ENCODE assay signal across 14 cellular contexts in genomic region chr10:19958787-19959186, GRCh38.
A peak's percentile ranks its signal among the peaks of the same experiment; 100 is the strongest.
DNase-seq lines count a peak whose midpoint lies in the region; ATAC-seq, FAIRE-seq and TF ChIP-seq lines count a peak whose summit lies in the region.
"Had no signal": no experiment of that assay in that cellular context is flagged by ENCODE, and none has a peak within 500 bp of the region (broad histone marks: within the 10 kb centered on the region; RNA-seq: fewer than 3 reads in every experiment).

No MANE protein-coding gene starts in this region.

- H3K36me3 ChIP-seq in H1 (ENCODE audit: control insufficient read depth in 2 of 4, insufficient read depth in 4 of 4, low read length in 3 of 4) (no peaks in the 10 kb centered on the region; a peak in 1 of 8 replicates), gastroesophageal sphincter (no peaks in the 10 kb centered on the region)
- H3K36me3 ChIP-seq in CD8-positive, alpha-beta T cell (ENCODE audit: insufficient read depth, low read length) = no peaks in the 10 kb centered on the region

- H3K4me3 ChIP-seq in H1 (ENCODE audit: extremely low read depth in 1 of 4, insufficient read depth in 2 of 4, low read depth in 3 of 4, low read length in 4 of 4) = no peak overlapping the region
- H3K4me3 ChIP-seq in CD8-positive, alpha-beta T cell (ENCODE audit: low read depth, low read length) = no peak overlapping the region
- H3K4me3 ChIP-seq in gastroesophageal sphincter = no peak overlapping the region

- H3K36me3 Mint-ChIP-seq in CD8-positive, alpha-beta T cell = no peaks in the 10 kb centered on the region
- H3K36me3 Mint-ChIP-seq in activated CD4-positive, alpha-beta T cell treated with anti-CD3 and anti-CD28 coated beads, Interleukin-2, amount 10 ng/mL, durations not matched to agents 7 days and 5 days (ENCODE audit: low read depth) = no peaks in the 10 kb centered on the region

- no peak overlapping the region for H2AFZ ChIP-seq in H1 (ENCODE audit: low read length)

- H4K20me1 ChIP-seq in H1 (replicated peaks in 1 of 2; ENCODE audit: control insufficient read depth in 1 of 2, insufficient read depth in 2 of 2, low read length in 2 of 2) = no peaks in the 10 kb centered on the region

- no peaks in the 10 kb centered on the region for H3K27me3 ChIP-seq in H1 (replicated peaks in 1 of 4; ENCODE audit: control insufficient read depth in 3 of 4, extremely low read depth in 1 of 4, insufficient read depth in 3 of 4, low read length in 3 of 4)
- H3K27me3 ChIP-seq in CD8-positive, alpha-beta T cell (ENCODE audit: insufficient read depth, low read length) = no peaks in the 10 kb centered on the region
- no peaks in the 10 kb centered on the region for H3K27me3 ChIP-seq in gastroesophageal sphincter

- H3K23me2 ChIP-seq in H1 (ENCODE audit: low read depth, low read length) = no peaks in the 10 kb centered on the region

- no peaks in the 10 kb centered on the region for H3K27me3 Mint-ChIP-seq in CD8-positive, alpha-beta T cell (ENCODE audit: low read depth)
- H3K27me3 Mint-ChIP-seq in activated CD4-positive, alpha-beta T cell treated with anti-CD3 and anti-CD28 coated beads, Interleukin-2, amount 10 ng/mL, durations not matched to agents 7 days and 5 days = no peaks in the 10 kb centered on the region
- H3K27me3 Mint-ChIP-seq: activated T-helper 17 cell treated with anti-CD3 and anti-CD28 coated beads, Interleukin-2, amount 50 U/mL, for 72 hours; B cell; stimulated activated naive CD8-positive, alpha-beta T cell treated with anti-CD3 and anti-CD28 coated beads, Interleukin-15, Interleukin-2, amounts not matched to agents 100 ng/mL and 50 ng/mL, for 24 hours had no signal

- H3K4me1 ChIP-seq in H1 (replicated peaks in 1 of 4; ENCODE audit: control insufficient read depth in 3 of 4, insufficient read depth in 4 of 4, low read length in 3 of 4) = peaks cover 0 to 9% (median 3%) of the 10 kb centered on the region in 4 experiments; a peak in 3 of 7 replicates
- no peaks in the 10 kb centered on the region for H3K4me1 ChIP-seq in CD8-positive, alpha-beta T cell (ENCODE audit: insufficient read depth, low read length)
- H3K4me1 ChIP-seq in gastroesophageal sphincter = no peaks in the 10 kb centered on the region

- no peak overlapping the region for H3K18ac ChIP-seq in H1 (ENCODE audit: extremely low read depth, low read length)

- no peaks in the 10 kb centered on the region for H3K4me1 Mint-ChIP-seq in CD8-positive, alpha-beta T cell (ENCODE audit: low read depth)
- H3K4me1 Mint-ChIP-seq in activated CD4-positive, alpha-beta T cell treated with anti-CD3 and anti-CD28 coated beads, Interleukin-2, amount 10 ng/mL, durations not matched to agents 7 days and 5 days = no peaks in the 10 kb centered on the region
- H3K4me1 Mint-ChIP-seq: activated T-helper 17 cell treated with anti-CD3 and anti-CD28 coated beads, Interleukin-2, amount 50 U/mL, for 72 hours; B cell had no signal

- H2BK20ac ChIP-seq in H1 (ENCODE audit: low read length) = no peak overlapping the region

- TF ChIP-seq EP300 in H1 (IDR thresholded peaks at IDR 0.05; ENCODE audit: borderline replicate concordance in 1 of 2, low read depth in 2 of 2, low read length in 2 of 2) (no peak), gastroesophageal sphincter (IDR thresholded peaks at IDR 0.05) (no peak)

- CTCF ChIA-PET in H1 (lab: Charles Lee; ENCODE audit: partially characterized antibody) = interaction anchor here (0.6 to 0.7 kb wide), 2 partner anchors 38 to 569 kb away, joined by 3 read pairs; no protein-coding TSS in a partner anchor
- CTCF ChIA-PET in CD8-positive, alpha-beta T cell (lab: Charles Lee) = no interaction called here
- CTCF ChIA-PET in activated CD4-positive, alpha-beta T cell treated with anti-CD3 and anti-CD28 coated beads, Interleukin-2, amount 10 ng/mL, durations not matched to agents 7 days and 5 days (lab: Charles Lee) = no interaction called here

- H3K4me3 Mint-ChIP-seq in CD8-positive, alpha-beta T cell = no peak overlapping the region
- no peak overlapping the region for H3K4me3 Mint-ChIP-seq in activated CD4-positive, alpha-beta T cell treated with anti-CD3 and anti-CD28 coated beads, Interleukin-2, amount 10 ng/mL, durations not matched to agents 7 days and 5 days
- H3K4me3 Mint-ChIP-seq: activated T-helper 17 cell treated with anti-CD3 and anti-CD28 coated beads, Interleukin-2, amount 50 U/mL, for 72 hours; B cell; stimulated activated naive CD8-positive, alpha-beta T cell treated with anti-CD3 and anti-CD28 coated beads, Interleukin-15, Interleukin-2, amounts not matched to agents 100 ng/mL and 50 ng/mL, for 24 hours had no signal

- TF ChIP-seq RAD21 in H1 (IDR thresholded peaks at IDR 0.05 in 1 of 2, conservative IDR thresholded peaks at IDR 0.05 in 1 of 2; ENCODE audit: low read depth in 2 of 2, low read length in 2 of 2) = no peak

- intact Hi-C loops in CD8-positive, alpha-beta T cell (cut with DNase I, micrococcal nuclease) = no loop called here

- H3K9me3 ChIP-seq in H1 (ENCODE audit: insufficient read depth in 2 of 2, low read depth in 1 of 2, low read length in 1 of 2) (no peaks in the 10 kb centered on the region), gastroesophageal sphincter (no peaks in the 10 kb centered on the region)
- H3K9me3 ChIP-seq in CD8-positive, alpha-beta T cell (ENCODE audit: low read length) = no peaks in the 10 kb centered on the region

- H3K9me3 Mint-ChIP-seq in CD8-positive, alpha-beta T cell = no peaks in the 10 kb centered on the region
- no peaks in the 10 kb centered on the region for H3K9me3 Mint-ChIP-seq in activated CD4-positive, alpha-beta T cell treated with anti-CD3 and anti-CD28 coated beads, Interleukin-2, amount 10 ng/mL, durations not matched to agents 7 days and 5 days
- H3K9me3 Mint-ChIP-seq: activated T-helper 17 cell treated with anti-CD3 and anti-CD28 coated beads, Interleukin-2, amount 50 U/mL, for 72 hours; stimulated activated naive CD8-positive, alpha-beta T cell treated with anti-CD3 and anti-CD28 coated beads, Interleukin-15, Interleukin-2, amounts not matched to agents 100 ng/mL and 50 ng/mL, for 24 hours had no signal

- H3K79me1 ChIP-seq in H1 (ENCODE audit: low read depth, low read length) = no peaks in the 10 kb centered on the region; the same call in 1 of the 2 replicates

- H3K23ac ChIP-seq in H1 (ENCODE audit: insufficient read length) = no peak overlapping the region

- H3K27ac Mint-ChIP-seq in CD8-positive, alpha-beta T cell = no peak overlapping the region
- no peak overlapping the region for H3K27ac Mint-ChIP-seq in activated CD4-positive, alpha-beta T cell treated with anti-CD3 and anti-CD28 coated beads, Interleukin-2, amount 10 ng/mL, durations not matched to agents 7 days and 5 days
- H3K27ac Mint-ChIP-seq: activated T-helper 17 cell treated with anti-CD3 and anti-CD28 coated beads, Interleukin-2, amount 50 U/mL, for 72 hours; B cell; stimulated activated naive CD8-positive, alpha-beta T cell treated with anti-CD3 and anti-CD28 coated beads, Interleukin-15, Interleukin-2, amounts not matched to agents 100 ng/mL and 50 ng/mL, for 24 hours had no signal

- POLR2A ChIA-PET in H1 (lab: Charles Lee; ENCODE audit: partially characterized antibody) = no interaction called here
- POLR2A ChIA-PET in CD8-positive, alpha-beta T cell (lab: Charles Lee) = no interaction called here
- POLR2A ChIA-PET in activated CD4-positive, alpha-beta T cell treated with anti-CD3 and anti-CD28 coated beads, Interleukin-2, amount 10 ng/mL, durations not matched to agents 7 days and 5 days (lab: Charles Lee) = no interaction called here

- no peak overlapping the region for H4K8ac ChIP-seq in H1 (ENCODE audit: extremely low read depth, insufficient read depth, low read length)

- no peak overlapping the region for H2AK5ac ChIP-seq in H1 (ENCODE audit: low read depth, low read length)

- H2BK12ac ChIP-seq in H1 (ENCODE audit: low read depth, low read length) = no peak overlapping the region

- H2BK5ac ChIP-seq in H1 (ENCODE audit: low read depth, low read length) = no peak overlapping the region

- no peak overlapping the region for H3K27ac ChIP-seq in H1 (ENCODE audit: low read depth, low read length)
- H3K27ac ChIP-seq in CD8-positive, alpha-beta T cell (ENCODE audit: low read depth, low read length) = no peak overlapping the region
- H3K27ac ChIP-seq in gastroesophageal sphincter = no peak overlapping the region

- no peak overlapping the region for H3K9ac ChIP-seq in H1 (replicated peaks in 1 of 4; ENCODE audit: extremely low read depth in 1 of 4, low read depth in 3 of 4, low read length in 3 of 4)

- no peak overlapping the region for H4K91ac ChIP-seq in H1 (replicated peaks; ENCODE audit: insufficient read length, low read length)

- peak; percentile 97 for ATAC-seq in GM18505 (IDR thresholded peaks at IDR 0.05; ENCODE audit: unreplicated experiment)
- ATAC-seq in GM21381 (IDR thresholded peaks at IDR 0.05; ENCODE audit: unreplicated experiment) = peak; percentile 98
- ATAC-seq in HG03066 (IDR thresholded peaks at IDR 0.05; ENCODE audit: low read depth, unreplicated experiment) = peak; percentile 94
- no peak for ATAC-seq in CD8-positive, alpha-beta T cell
- ATAC-seq in gastroesophageal sphincter = no peak
- ATAC-seq: activated T-helper 17 cell treated with anti-CD3 and anti-CD28 coated beads, Interleukin-2, amount 50 U/mL, for 72 hours had no signal

- H3K79me2 ChIP-seq in H1 (ENCODE audit: control insufficient read depth in 1 of 2, insufficient read depth in 2 of 2, low read length in 2 of 2) = peaks cover 0 to 40% of the 10 kb centered on the region in 2 experiments; a peak in 3 of 4 replicates

- no peak for DNase-seq in H1 (ENCODE audit: low read depth in 1 of 2, low spot score in 2 of 2)
- DNase-seq in activated T-cell treated with anti-CD3 and anti-CD28 coated beads, Interleukin-2, amount 50 U/mL, for 48 hours = no peak
- no peak for DNase-seq in CD8-positive, alpha-beta T cell
- DNase-seq in activated CD4-positive, alpha-beta T cell treated with anti-CD3 and anti-CD28 coated beads, Interleukin-2, amount 10 ng/mL, durations not matched to agents 7 days and 5 days = no peak
- DNase-seq: NCI-H1105 treated with DMSO at 0.1 percent for 48 hours, T-helper 9 cell had no signal

- no peak overlapping the region for H3K4ac ChIP-seq in H1 (replicated peaks; ENCODE audit: insufficient read length, low read depth, low read length)

- no peak overlapping the region for H3K56ac ChIP-seq in H1 (replicated peaks; ENCODE audit: insufficient read length, low read depth, low read length)

- H3K14ac ChIP-seq in H1 (ENCODE audit: insufficient read length) = no peak overlapping the region

- peak; percentile 60 for FAIRE-seq in H1 (lab: Jason Lieb, UNC)
- FAIRE-seq: colon had no signal

- H2BK15ac ChIP-seq in H1 (ENCODE audit: low read length) = no peak overlapping the region

- no peak overlapping the region for H3K4me2 ChIP-seq in H1 (ENCODE audit: insufficient read depth in 1 of 2, low read depth in 2 of 2, low read length in 2 of 2)

- TF ChIP-seq CTCF in H1 (IDR thresholded peaks at IDR 0.05; ENCODE audit: control extremely low read depth in 1 of 3, insufficient read depth in 1 of 3, low read depth in 1 of 3, low read length in 3 of 3) (no peak), gastroesophageal sphincter (IDR thresholded peaks at IDR 0.05) (no peak)
- TF ChIP-seq CTCF in CD8-positive, alpha-beta T cell (IDR thresholded peaks at IDR 0.05) = no peak

- no peak for TF ChIP-seq POLR2A in GM18505 (IDR thresholded peaks at IDR 0.05; ENCODE audit: borderline replicate concordance, extremely low read depth, insufficient read depth, insufficient read length)
- TF ChIP-seq POLR2A in H1 (IDR thresholded peaks at IDR 0.05; ENCODE audit: control extremely low read depth in 1 of 2, low read depth in 2 of 2, low read length in 2 of 2) = no peak
- no peak for TF ChIP-seq POLR2A in gastroesophageal sphincter (IDR thresholded peaks at IDR 0.05)

- no peak overlapping the region for H4K5ac ChIP-seq in H1 (ENCODE audit: insufficient read length, low read depth, low read length)

- no peak overlapping the region for H2BK120ac ChIP-seq in H1 (replicated peaks; ENCODE audit: low read depth, low read length)

Comparison
In these comparisons a context has a peak if more than half of its experiments do, and no peak if none do; other contexts are left out.
1. ATAC-seq: peak in GM18505 (single experiment), GM21381 (single experiment) and HG03066 (single experiment); none in CD8-positive, alpha-beta T cell (single experiment) and gastroesophageal sphincter (single experiment).